18 cellular contexts compared by ENCODE assay signal in genomic region chr6:119259027-119259426, GRCh38.
DNase-seq lines count a peak whose midpoint lies in the region; ATAC-seq and TF ChIP-seq lines count a peak whose summit lies in the region.
"Had no signal": no experiment of that assay in that cellular context is flagged by ENCODE, and none has a peak within 500 bp of the region (broad histone marks: within the 10 kb centered on the region; RNA-seq: fewer than 3 reads in every experiment).

No MANE protein-coding gene starts in this region.

- no peaks in the 10 kb centered on the region for H3K9me3 ChIP-seq in endodermal cell (ENCODE audit: control insufficient read depth, low read length)
- H3K9me3 ChIP-seq: neutrophil had no signal

- H3K9ac ChIP-seq in endodermal cell (ENCODE audit: extremely low read depth, low read length, poor library complexity, severe bottlenecking), result no peak overlapping the region

- H3K4me1 Mint-ChIP-seq in activated T-cell treated with anti-CD3 and anti-CD28 coated beads, Interleukin-2, amount 50 U/mL, for 72 hours (ENCODE audit: low read depth), result peaks cover 30% of the 10 kb centered on the region
- peaks cover 18% of the 10 kb centered on the region for H3K4me1 Mint-ChIP-seq in endodermal cell
- H3K4me1 Mint-ChIP-seq: brain; stimulated activated memory B cell treated with anti-CD40 and anti-IgM and Interleukin-4, amounts not matched to agents 10 μg/mL and 1 μg/mL and 100 μg/mL, for 72 hours had no signal

- H3K27me3 ChIP-seq in endodermal cell (ENCODE audit: control insufficient read depth, insufficient read depth, low read length, poor library complexity, severe bottlenecking), result no peaks in the 10 kb centered on the region
- H3K27me3 ChIP-seq: neutrophil had no signal

- no peak for TF ChIP-seq CTCF in endodermal cell (conservative IDR thresholded peaks at IDR 0.05)

- peak in 1 of 2 donors; percentile 61 for ATAC-seq in activated T-cell treated with anti-CD3 and anti-CD28 coated beads, Interleukin-2, amount 50 U/mL, for 72 hours (replicated peaks in 1 of 2)
- ATAC-seq in HG03378 (IDR thresholded peaks at IDR 0.05; ENCODE audit: unreplicated experiment) (peak; percentile 73), GM18498 (IDR thresholded peaks at IDR 0.05; ENCODE audit: unreplicated experiment) (no peak), HG03280 (IDR thresholded peaks at IDR 0.05; ENCODE audit: unreplicated experiment) (no peak)
- ATAC-seq: stimulated activated memory B cell treated with anti-CD40 and anti-IgM and Interleukin-4, amounts not matched to agents 10 μg/mL and 1 μg/mL and 100 μg/mL, for 72 hours had no signal

- peaks cover 14% of the 10 kb centered on the region for H3K36me3 ChIP-seq in endodermal cell (ENCODE audit: control insufficient read depth, insufficient read depth, low read length)
- H3K36me3 ChIP-seq: neutrophil had no signal

- H3K9me3 Mint-ChIP-seq in activated T-cell treated with anti-CD3 and anti-CD28 coated beads, Interleukin-2, amount 50 U/mL, for 72 hours, result peaks cover 0 to 3% of the 10 kb centered on the region in 2 donors
- H3K9me3 Mint-ChIP-seq in endodermal cell, result peaks cover 1% of the 10 kb centered on the region
- H3K9me3 Mint-ChIP-seq: brain had no signal

- WGBS in endodermal cell (ENCODE audit: insufficient coverage in 1 of 2, insufficient read length in 1 of 2), 2 experiments, result 67% methylated on average over 1 of the region's 1 CpG; no CpG with 5 or more reads in 1 of the 2 experiments

- H3K27ac ChIP-seq in endodermal cell (ENCODE audit: low read depth, low read length), result no peak overlapping the region
- H3K27ac ChIP-seq: neutrophil, SK-N-MC had no signal

- no peak overlapping the region for H3K4me3 ChIP-seq in endodermal cell (ENCODE audit: low read length)
- H3K4me3 ChIP-seq: SK-N-MC had no signal

- DNase-seq in activated T-cell treated with anti-CD3 and anti-CD28 coated beads, Interleukin-2, amount 50 U/mL, for 72 hours, result no peak
- no peak for DNase-seq in activated T-cell treated with anti-CD3 and anti-CD28 coated beads, Interleukin-2, amount 50 U/mL, for 48 hours
- DNase-seq in endodermal cell, result no peak
- DNase-seq in occipital lobe (lab: John Stamatoyannopoulos, UW), result no peak
- no peak for DNase-seq in AML-193 (lab: John Stamatoyannopoulos, UW)
- DNase-seq: activated naive CD4-positive, alpha-beta T cell treated with anti-CD3 and anti-CD28 coated beads for 36 hours; effector CD4-positive, alpha-beta T cell; foreskin fibroblast; NCI-H226 had no signal

- H3K36me3 Mint-ChIP-seq in activated T-cell treated with anti-CD3 and anti-CD28 coated beads, Interleukin-2, amount 50 U/mL, for 72 hours (ENCODE audit: insufficient read depth in 2 of 2), result peaks cover 4 to 6% of the 10 kb centered on the region in 2 donors
- H3K36me3 Mint-ChIP-seq in endodermal cell (ENCODE audit: low read depth), result peaks cover 20% of the 10 kb centered on the region
- H3K36me3 Mint-ChIP-seq: brain, type B pancreatic cell had no signal

- H3K4me1 ChIP-seq in endodermal cell (ENCODE audit: control insufficient read depth, insufficient read depth, low read length), result no peaks in the 10 kb centered on the region

- H3K4me3 Mint-ChIP-seq in activated T-cell treated with anti-CD3 and anti-CD28 coated beads, Interleukin-2, amount 50 U/mL, for 72 hours, result no peak overlapping the region
- H3K4me3 Mint-ChIP-seq in endodermal cell, result no peak overlapping the region
- H3K4me3 Mint-ChIP-seq: activated naive CD4-positive, alpha-beta T cell treated with anti-CD3 and anti-CD28 coated beads for 36 hours; brain; CD4-positive, CD25-positive, alpha-beta regulatory T cell; stimulated activated memory B cell treated with anti-CD40 and anti-IgM and Interleukin-4, amounts not matched to agents 10 μg/mL and 1 μg/mL and 100 μg/mL, for 72 hours; type B pancreatic cell had no signal

- H3K27me3 Mint-ChIP-seq in activated T-cell treated with anti-CD3 and anti-CD28 coated beads, Interleukin-2, amount 50 U/mL, for 72 hours (ENCODE audit: low read depth), result no peaks in the 10 kb centered on the region
- no peaks in the 10 kb centered on the region for H3K27me3 Mint-ChIP-seq in endodermal cell (ENCODE audit: insufficient read depth)
- H3K27me3 Mint-ChIP-seq: brain; CD4-positive, CD25-positive, alpha-beta regulatory T cell; stimulated activated memory B cell treated with anti-CD40 and anti-IgM and Interleukin-4, amounts not matched to agents 10 μg/mL and 1 μg/mL and 100 μg/mL, for 72 hours; type B pancreatic cell had no signal

- H3K27ac Mint-ChIP-seq in activated T-cell treated with anti-CD3 and anti-CD28 coated beads, Interleukin-2, amount 50 U/mL, for 72 hours, result peak overlapping the region; percentile 58
- peak overlapping the region; percentile 7 for H3K27ac Mint-ChIP-seq in endodermal cell
- H3K27ac Mint-ChIP-seq: activated naive CD4-positive, alpha-beta T cell treated with anti-CD3 and anti-CD28 coated beads for 36 hours; CD4-positive, CD25-positive, alpha-beta regulatory T cell; stimulated activated memory B cell treated with anti-CD40 and anti-IgM and Interleukin-4, amounts not matched to agents 10 μg/mL and 1 μg/mL and 100 μg/mL, for 72 hours; type B pancreatic cell had no signal
